In the genomic region with DNA sequence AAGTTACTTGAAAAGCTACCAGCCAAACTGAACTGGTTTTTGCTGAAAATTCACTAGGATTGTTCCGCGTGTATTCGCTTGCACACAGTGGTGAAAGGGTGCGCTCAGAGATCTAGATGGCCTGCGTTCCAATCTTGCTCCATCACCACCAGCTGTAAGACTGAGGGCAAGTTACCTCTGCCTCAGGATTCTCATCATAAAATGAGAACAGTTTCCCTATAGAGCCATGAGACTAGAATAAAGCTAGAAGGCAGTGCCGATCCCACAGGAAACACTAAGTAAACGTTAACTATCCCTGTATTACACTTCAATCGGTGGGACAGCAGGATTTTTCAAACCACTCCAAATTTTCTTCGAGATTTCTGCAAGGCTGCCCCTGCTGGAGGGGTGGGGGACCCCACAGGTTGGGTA, we compare ENCODE assay signal across 8 cellular contexts. TPM values are rescaled to one million over a fixed set of nuclear protein-coding genes. Genes with fewer than 3 reads are reported as not detected.
DNase-seq lines count a peak whose midpoint lies in the region; ATAC-seq and TF ChIP-seq lines count a peak whose summit lies in the region.

No MANE protein-coding gene starts in this region.

- H3K27ac ChIP-seq in DOHH2 (ENCODE audit: low read depth, low read length) (peak overlapping the region; percentile 55), ectodermal cell (ENCODE audit: insufficient read depth, low read depth, low read length, poor library complexity, severe bottlenecking) (peak overlapping the region; percentile 97), neural cell (ENCODE audit: low read length) (peak overlapping the region; percentile 81)

- DNase-seq in NB4 (ENCODE audit: low read depth) (no peak), SW480 (ENCODE audit: low spot score) (no peak), islet precursor cell (no peak)

- H4K20me1 ChIP-seq in DOHH2 (ENCODE audit: control insufficient read depth, insufficient read depth, low read depth, low read length) = peaks cover 14% of the 10 kb centered on the region
- no peaks in the 10 kb centered on the region for H4K20me1 ChIP-seq in neural cell (ENCODE audit: insufficient read depth)

- peaks cover 53% of the 10 kb centered on the region for H3K79me2 ChIP-seq in DOHH2 (ENCODE audit: control insufficient read depth, low read length)
- H3K79me2 ChIP-seq in neural cell (replicated peaks; ENCODE audit: insufficient read depth, low read length) = peaks cover 16% of the 10 kb centered on the region

- TF ChIP-seq EP300 in neural cell (conservative IDR thresholded peaks at IDR 0.05; ENCODE audit: poor library complexity, severe bottlenecking) = no peak

- H3K36me3 ChIP-seq in DOHH2 (ENCODE audit: control insufficient read depth, low read length) (peaks cover 38% of the 10 kb centered on the region), ectodermal cell (ENCODE audit: control insufficient read depth, insufficient read depth, low read length) (peaks cover 3% of the 10 kb centered on the region), neural cell (ENCODE audit: insufficient read depth, low read length) (no peaks in the 10 kb centered on the region)

- peak; percentile 20 for TF ChIP-seq CTCF in DOHH2 (IDR thresholded peaks at IDR 0.05; ENCODE audit: low read depth, low read length, poor library complexity, severe bottlenecking)
- no peak for TF ChIP-seq CTCF in NB4 (IDR thresholded peaks at IDR 0.05; ENCODE audit: low read depth, low read length)
- no peak for TF ChIP-seq CTCF in neural cell (IDR thresholded peaks at IDR 0.05; ENCODE audit: poor library complexity, severe bottlenecking)

- H3K4me1 ChIP-seq in DOHH2 (ENCODE audit: control insufficient read depth, low read length) (peaks cover 37% of the 10 kb centered on the region), ectodermal cell (ENCODE audit: control insufficient read depth, insufficient read depth, low read length) (peaks cover 9% of the 10 kb centered on the region)

- TF ChIP-seq RAD21 in neural cell (conservative IDR thresholded peaks at IDR 0.05) = no peak

- no peak for TF ChIP-seq POLR2A in NB4 (IDR thresholded peaks at IDR 0.05; ENCODE audit: extremely low read depth, insufficient read length)

- peak overlapping the region; percentile 85 for H2AFZ ChIP-seq in neural cell (ENCODE audit: low read depth, low read length)

- H3K9me2 ChIP-seq in DOHH2 (replicated peaks; ENCODE audit: control insufficient read depth, low read length) (no peaks in the 10 kb centered on the region), neural cell (ENCODE audit: insufficient read depth, low read length) (no peaks in the 10 kb centered on the region)

- H3K9ac ChIP-seq in neural cell (ENCODE audit: low read length) = peak overlapping the region; percentile 82

- no peak for ATAC-seq in HG02852 (IDR thresholded peaks at IDR 0.05; ENCODE audit: unreplicated experiment)
- no peak for ATAC-seq in GM19023 (IDR thresholded peaks at IDR 0.05; ENCODE audit: unreplicated experiment)

- H3K4me2 ChIP-seq in DOHH2 (ENCODE audit: low read length) (peak overlapping the region; percentile 74), neural cell (ENCODE audit: low read length) (peak overlapping the region; percentile 94)

- H3K27me3 ChIP-seq in DOHH2 (ENCODE audit: control insufficient read depth, low read length) (no peaks in the 10 kb centered on the region), ectodermal cell (ENCODE audit: control insufficient read depth, insufficient read depth, low read length, poor library complexity, severe bottlenecking) (no peaks in the 10 kb centered on the region), neural cell (ENCODE audit: insufficient read depth, low read depth, low read length) (no peaks in the 10 kb centered on the region)

- H3K9me3 ChIP-seq in DOHH2 (ENCODE audit: control insufficient read depth, insufficient read depth, low read length) = no peaks in the 10 kb centered on the region
- H3K9me3 ChIP-seq in ectodermal cell (ENCODE audit: control insufficient read depth, low read length) = no peaks in the 10 kb centered on the region
- no peaks in the 10 kb centered on the region for H3K9me3 ChIP-seq in neural cell (ENCODE audit: low read length)

- H3F3A ChIP-seq in DOHH2 (ENCODE audit: control insufficient read depth, insufficient read depth) (peaks cover 7% of the 10 kb centered on the region), neural cell (ENCODE audit: insufficient read depth, low read length, poor library complexity, severe bottlenecking) (no peaks in the 10 kb centered on the region)

- WGBS in ectodermal cell, 2 experiments = 40 to 42% methylated on average over 9 of the region's 9 CpGs

- H3K4me3 ChIP-seq in DOHH2 (ENCODE audit: low read length) (peak overlapping the region; percentile 84), NB4 (ENCODE audit: low read depth, low read length) (peak overlapping the region; percentile 77), ectodermal cell (ENCODE audit: insufficient read depth, low read depth, low read length) (peak overlapping the region; percentile 93), neural cell (ENCODE audit: low read length) (peak overlapping the region; percentile 99)

TF ChIP-seq in neural cell, 6 proteins besides CTCF, POLR2A, EP300 and RAD21:
- TF ChIP-seq POLR2AphosphoS5 (IDR thresholded peaks at IDR 0.05) = no peak
- no peak for TF ChIP-seq MXI1 (conservative IDR thresholded peaks at IDR 0.05; ENCODE audit: poor library complexity, severe bottlenecking)
- TF ChIP-seq EZH2 (IDR thresholded peaks at IDR 0.05; ENCODE audit: borderline replicate concordance, insufficient read depth, low read length, poor library complexity, severe bottlenecking) = no peak
- TF ChIP-seq SMC3 (conservative IDR thresholded peaks at IDR 0.05; ENCODE audit: poor library complexity) = no peak
TF ChIP-seq in neural cell: peak in this region for 0.

RNA-seq across cellular contexts. Expression of a gene that starts 0.8 kb away (rescaled TPM):
- 258 TPM for polyA plus RNA-seq in ectodermal cell (2013, experiment 1 of 4)
- 247 TPM for polyA plus RNA-seq in ectodermal cell (2013, experiment 2 of 4)
- polyA plus RNA-seq in ectodermal cell (2013, experiment 3 of 4) = 182 TPM
- polyA plus RNA-seq in ectodermal cell (2013, experiment 4 of 4) = 195 TPM
- polyA plus RNA-seq in neural cell = 37.1 and 47.8 TPM in 2 replicates
- 40.5 and 43.8 TPM in 2 replicates for polyA minus RNA-seq in neural cell
